35 cellular contexts compared by ENCODE assay signal in the genomic region with DNA sequence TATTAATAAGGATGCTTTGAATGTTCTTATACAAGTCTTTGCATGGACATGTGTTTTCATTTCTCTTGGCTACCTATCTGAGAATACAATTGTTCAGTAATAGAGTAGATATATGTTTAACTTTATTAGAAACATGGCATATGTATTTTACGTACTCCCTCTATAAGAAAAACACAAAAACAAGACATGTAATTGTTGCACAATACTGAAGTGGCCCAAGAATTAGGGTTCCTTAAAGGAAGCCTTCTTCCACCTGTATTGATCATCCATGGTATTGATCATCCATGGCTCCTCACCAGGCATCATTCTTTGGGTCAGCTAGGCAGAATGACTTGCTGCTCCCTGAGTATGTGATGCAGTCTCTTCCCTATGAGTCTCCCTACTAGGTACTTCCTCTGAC.
"Had no signal": no experiment of that assay in that cellular context is flagged by ENCODE, and none has a peak within 500 bp of the region (broad histone marks: within the 10 kb centered on the region; RNA-seq: fewer than 3 reads in every experiment).

No MANE protein-coding gene starts in this region.

- H3K27me3 ChIP-seq: MG63 had no signal

- H3K4me3 ChIP-seq: MG63 had no signal

- H3K36me3 ChIP-seq: MG63 had no signal

- DNase-seq: Kasumi-1, MG63, MM.1S, MV-4-11, NCI-H1048, NCI-H1092, NCI-H1092 treated with DMSO at 0.1 percent for 48 hours, NCI-H1105, NCI-H1105 treated with DMSO at 0.1 percent for 48 hours, NCI-H1417, NCI-H1417 treated with DMSO at 0.1 percent for 48 hours, NCI-H1436, NCI-H1436 treated with DMSO at 0.1 percent for 48 hours, NCI-H146, NCI-H1694, NCI-H1694 treated with DMSO at 0.1 percent for 48 hours, NCI-H187, NCI-H187 treated with DMSO at 0.1 percent for 48 hours, NCI-H1930, NCI-H2029, NCI-H2029 treated with DMSO at 0.1 percent for 48 hours, NCI-H2081, NCI-H2081 treated with DMSO at 0.1 percent for 48 hours, NCI-H2107, NCI-H2171, NCI-H2171 treated with DMSO at 0.1 percent for 48 hours, NCI-H2227 treated with DMSO at 0.1 percent for 48 hours, NCI-H226, NCI-H345, NCI-H446, NCI-H510A, NCI-H510A treated with DMSO at 0.1 percent for 48 hours, NCI-H524, NCI-H524 treated with DMSO at 0.1 percent for 48 hours, NCI-H526 had no signal
